Comparison of ENCODE assay signal across 20 cellular contexts in the genomic region with DNA sequence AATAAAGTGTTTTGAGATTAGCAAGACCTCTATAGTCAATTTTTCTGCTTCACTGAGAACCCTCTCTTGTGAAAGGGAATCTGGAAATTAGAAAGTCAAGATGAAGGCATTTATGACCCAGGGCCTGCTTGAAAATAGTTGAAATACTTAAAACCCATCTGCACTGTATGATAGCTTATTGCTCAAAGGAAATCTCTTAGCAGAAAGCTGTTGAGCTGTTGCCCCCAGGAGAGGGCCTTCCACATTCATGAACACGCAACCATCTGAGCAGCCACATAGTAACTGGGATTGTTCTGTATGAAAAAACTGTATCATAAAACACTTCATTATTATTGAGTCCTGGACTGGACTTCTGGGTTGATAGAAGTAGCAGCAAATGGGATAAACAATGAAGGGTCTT.
"Had no signal": no experiment of that assay in that cellular context is flagged by ENCODE, and none has a peak within 500 bp of the region (broad histone marks: within the 10 kb centered on the region; RNA-seq: fewer than 3 reads in every experiment).

No MANE protein-coding gene starts in this region.

- H3K27me3 ChIP-seq: hepatocyte, left lung had no signal

- H3K9me3 Mint-ChIP-seq: activated CD4-positive, alpha-beta memory T cell treated with anti-CD3 and anti-CD28 coated beads, Interleukin-2, amount 10 ng/mL, durations not matched to agents 7 days and 5 days; activated naive CD4-positive, alpha-beta T cell treated with anti-CD3 and anti-CD28 coated beads, Interleukin-2, amount 50 U/mL, for 24 hours; activated T-cell treated with anti-CD3 and anti-CD28 coated beads, Interleukin-2, amount 50 U/mL, for 4 hours had no signal

- ATAC-seq: activated T-cell treated with anti-CD3 and anti-CD28 coated beads, Interleukin-2, amount 50 U/mL, for 4 hours; left lung; T-helper 17 cell had no signal

- H3K9me3 ChIP-seq: left lung had no signal

- H3K36me3 ChIP-seq: left lung had no signal

- DNase-seq: activated CD4-positive, alpha-beta memory T cell treated with anti-CD3 and anti-CD28 coated beads, Interleukin-2, amount 10 ng/mL, durations not matched to agents 7 days and 5 days; activated CD4-positive, alpha-beta T cell treated with anti-CD3 and anti-CD28 coated beads for 4 hours; activated effector memory CD4-positive, alpha-beta T cell treated with Interleukin-2 at 50 U/mL for 16 hours; activated T-cell treated with anti-CD3 and anti-CD28 coated beads, Interleukin-2, amount 50 U/mL, for 4 hours; central memory CD4-positive, alpha-beta T cell; effector CD4-positive, alpha-beta T cell; left lung; mammary epithelial cell; naive B cell; retina; stimulated activated CD4-positive, alpha-beta T cell treated with anti-CD3 and anti-CD28 coated beads, Interleukin-4, amount 100 ng/mL, for 4 hours; stimulated activated CD8-positive, alpha-beta memory T cell treated with anti-CD3 and anti-CD28 coated beads, Interleukin-4, amount 100 ng/mL, for 48 hours; stimulated activated naive CD4-positive, alpha-beta T cell treated with Interleukin-2 at 50 U/mL for 16 hours; substantia nigra; T-helper 17 cell had no signal

- H3K4me2 ChIP-seq: hepatocyte had no signal

- H3K27ac ChIP-seq: coronary artery, hepatocyte, left lung had no signal

- H3K4me1 ChIP-seq: left lung had no signal

- H3K4me3 ChIP-seq: coronary artery, hepatocyte, left lung, skin epidermis had no signal

- H3K36me3 Mint-ChIP-seq: type B pancreatic cell had no signal

- H3K79me2 ChIP-seq: hepatocyte had no signal

- H2AFZ ChIP-seq: hepatocyte had no signal

- H3K4me3 Mint-ChIP-seq: activated CD4-positive, alpha-beta memory T cell treated with anti-CD3 and anti-CD28 coated beads, Interleukin-2, amount 10 ng/mL, durations not matched to agents 7 days and 5 days; activated naive CD4-positive, alpha-beta T cell treated with anti-CD3 and anti-CD28 coated beads, Interleukin-2, amount 50 U/mL, for 24 hours; activated T-cell treated with anti-CD3 and anti-CD28 coated beads, Interleukin-2, amount 50 U/mL, for 4 hours; naive B cell; T-helper 17 cell; type B pancreatic cell had no signal

- H3K4me1 Mint-ChIP-seq: activated CD4-positive, alpha-beta memory T cell treated with anti-CD3 and anti-CD28 coated beads, Interleukin-2, amount 10 ng/mL, durations not matched to agents 7 days and 5 days; activated naive CD4-positive, alpha-beta T cell treated with anti-CD3 and anti-CD28 coated beads, Interleukin-2, amount 50 U/mL, for 24 hours had no signal

- H3K27me3 Mint-ChIP-seq: activated CD4-positive, alpha-beta memory T cell treated with anti-CD3 and anti-CD28 coated beads, Interleukin-2, amount 10 ng/mL, durations not matched to agents 7 days and 5 days; T-helper 17 cell; type B pancreatic cell had no signal

- H3K27ac Mint-ChIP-seq: activated CD4-positive, alpha-beta memory T cell treated with anti-CD3 and anti-CD28 coated beads, Interleukin-2, amount 10 ng/mL, durations not matched to agents 7 days and 5 days; activated naive CD4-positive, alpha-beta T cell treated with anti-CD3 and anti-CD28 coated beads, Interleukin-2, amount 50 U/mL, for 24 hours; naive B cell; T-helper 17 cell; type B pancreatic cell had no signal
